Comparison of ENCODE assay signal across 23 cellular contexts in genomic region chr7:5232485-5232837, GRCh38. TPM values are rescaled to one million over a fixed set of nuclear protein-coding genes. Genes with fewer than 3 reads are reported as not detected.
DNase-seq lines count a peak whose midpoint lies in the region; ATAC-seq and TF ChIP-seq lines count a peak whose summit lies in the region.
"Had no signal": no experiment of that assay in that cellular context is flagged by ENCODE, and none has a peak within 500 bp of the region (broad histone marks: within the 10 kb centered on the region; RNA-seq: fewer than 3 reads in every experiment).

No MANE protein-coding gene starts in this region.

- no peak for DNase-seq in stimulated activated naive CD8-positive, alpha-beta T cell treated with anti-CD3 and anti-CD28 coated beads, Interleukin-15, amount 100 ng/mL, for 72 hours
- no peak for DNase-seq in stimulated activated naive CD8-positive, alpha-beta T cell treated with anti-CD3 and anti-CD28 coated beads, Interleukin-15, Interleukin-2, amounts not matched to agents 100 U/mL and 50 U/mL, for 24 hours
- DNase-seq in MM.1S (no peak), lower lobe of right lung (peak; percentile 48), AG20443 (ENCODE audit: low spot score) (no peak), body of pancreas (no peak), NCI-H1092 (lab: John Stamatoyannopoulos, UW) (no peak)
- no peak for DNase-seq in stimulated activated naive CD4-positive, alpha-beta T cell treated with Interleukin-2 at 50 U/mL for 16 hours (lab: John Stamatoyannopoulos, UW)
- DNase-seq: activated CD4-positive, alpha-beta T cell treated with anti-CD3 and anti-CD28 coated beads, Interleukin-2, amount 50 U/mL, for 4 hours; activated naive CD4-positive, alpha-beta T cell; activated T-cell treated with anti-CD3 and anti-CD28 coated beads for 4 hours; anterior cingulate cortex; endodermal cell; HFFc6; islet precursor cell; NCI-H1694; NCI-H446 treated with DMSO at 0.1 percent for 48 hours; NK-92 treated with Interleukin-12 subunit alpha and Interleukin-12 subunit beta, amount 100 ng/mL, for 24 hours; stimulated activated CD8-positive, alpha-beta memory T cell treated with anti-CD3 and anti-CD28 coated beads, Interleukin-4, amount 100 ng/mL, for 48 hours had no signal

- H3K36me3 ChIP-seq in MM.1S (replicated peaks; ENCODE audit: insufficient read depth, low read length) (peaks cover 3% of the 10 kb centered on the region; the same call in 1 of the 2 replicates), lower lobe of right lung (peaks cover 55% of the 10 kb centered on the region), body of pancreas (replicated peaks in 1 of 2; ENCODE audit: insufficient read depth in 1 of 2, low read depth in 2 of 2) (peaks cover 19 to 28% of the 10 kb centered on the region in 2 donors)

- ATAC-seq in stimulated activated naive CD8-positive, alpha-beta T cell treated with anti-CD3 and anti-CD28 coated beads, Interleukin-15, amount 100 ng/mL, for 72 hours, result peak; percentile 8
- no peak for ATAC-seq in stimulated activated naive CD8-positive, alpha-beta T cell treated with anti-CD3 and anti-CD28 coated beads, Interleukin-15, Interleukin-2, amounts not matched to agents 100 U/mL and 50 U/mL, for 24 hours
- ATAC-seq in lower lobe of right lung (peak; percentile 17 to 22), body of pancreas (no peak)
- ATAC-seq: psoas muscle had no signal

- H3K4me3 Mint-ChIP-seq in stimulated activated naive CD8-positive, alpha-beta T cell treated with anti-CD3 and anti-CD28 coated beads, Interleukin-15, amount 100 ng/mL, for 72 hours, result no peak overlapping the region
- H3K4me3 Mint-ChIP-seq: CD8-positive, alpha-beta memory T cell; endodermal cell; HFFc6 had no signal

- WGBS in body of pancreas, 2 donors, result 89 to 94% methylated on average over 13 of the region's 13 CpGs

- H3K9me3 ChIP-seq in MM.1S (replicated peaks; ENCODE audit: insufficient read depth, low read length) (no peaks in the 10 kb centered on the region), lower lobe of right lung (no peaks in the 10 kb centered on the region), body of pancreas (no peaks in the 10 kb centered on the region)
- H3K9me3 ChIP-seq: psoas muscle, thoracic aorta had no signal

- H3K4me1 Mint-ChIP-seq in stimulated activated naive CD8-positive, alpha-beta T cell treated with anti-CD3 and anti-CD28 coated beads, Interleukin-15, amount 100 ng/mL, for 72 hours, result peaks cover 55% of the 10 kb centered on the region

- H2AFZ ChIP-seq in MM.1S (ENCODE audit: low read length), result no peak overlapping the region
- H2AFZ ChIP-seq: hepatocyte had no signal

- no peaks in the 10 kb centered on the region for H3K9me2 ChIP-seq in MM.1S (replicated peaks; ENCODE audit: insufficient read depth, low read length)

- 0 out of 2 replicates have a peak overlapping the region, but pooled peaks have one; percentile 3 for H3K4me3 ChIP-seq in MM.1S (ENCODE audit: low read length)
- H3K4me3 ChIP-seq in lower lobe of right lung, result no peak overlapping the region
- H3K4me3 ChIP-seq in body of pancreas, result no peak overlapping the region
- H3K4me3 ChIP-seq: hepatocyte, psoas muscle, thoracic aorta had no signal

- H3K27ac ChIP-seq in MM.1S (ENCODE audit: low read length) (peak overlapping the region; percentile 84), lower lobe of right lung (peak overlapping the region; percentile 69), body of pancreas (no peak overlapping the region)
- H3K27ac ChIP-seq: hepatocyte, psoas muscle, thoracic aorta had no signal

- H3K9ac ChIP-seq in MM.1S (ENCODE audit: low read length), result peak overlapping the region; percentile 15; the same call in 1 of the 2 replicates

- peaks cover 5% of the 10 kb centered on the region for H3K27me3 Mint-ChIP-seq in stimulated activated naive CD8-positive, alpha-beta T cell treated with anti-CD3 and anti-CD28 coated beads, Interleukin-15, amount 100 ng/mL, for 72 hours

- H3K9me3 Mint-ChIP-seq in stimulated activated naive CD8-positive, alpha-beta T cell treated with anti-CD3 and anti-CD28 coated beads, Interleukin-15, amount 100 ng/mL, for 72 hours, result no peaks in the 10 kb centered on the region
- H3K9me3 Mint-ChIP-seq: CD8-positive, alpha-beta memory T cell; endodermal cell; HFFc6 had no signal

- no peak overlapping the region for H3K27ac Mint-ChIP-seq in stimulated activated naive CD8-positive, alpha-beta T cell treated with anti-CD3 and anti-CD28 coated beads, Interleukin-15, amount 100 ng/mL, for 72 hours
- H3K27ac Mint-ChIP-seq: HFFc6 had no signal

- no peaks in the 10 kb centered on the region for H4K20me1 ChIP-seq in MM.1S (ENCODE audit: insufficient read depth, low read length)

- intact Hi-C loops in lower lobe of right lung (cut with DNase I) (no loop called here), body of pancreas (cut with DNase I) (no loop called here)

- no peaks in the 10 kb centered on the region for H3K27me3 ChIP-seq in MM.1S (replicated peaks; ENCODE audit: insufficient read depth, low read length)
- H3K27me3 ChIP-seq in lower lobe of right lung (ENCODE audit: low read depth), result no peaks in the 10 kb centered on the region
- H3K27me3 ChIP-seq in body of pancreas, result no peaks in the 10 kb centered on the region
- H3K27me3 ChIP-seq: hepatocyte had no signal

- no peaks in the 10 kb centered on the region for H3K79me2 ChIP-seq in MM.1S (ENCODE audit: low read length)
- H3K79me2 ChIP-seq: hepatocyte had no signal

- no peak for TF ChIP-seq CTCF in MM.1S (IDR thresholded peaks at IDR 0.05; ENCODE audit: low read length)
- no peak for TF ChIP-seq CTCF in lower lobe of right lung (IDR thresholded peaks at IDR 0.05)
- TF ChIP-seq CTCF in body of pancreas (IDR thresholded peaks at IDR 0.05), result no peak

- H3K4me1 ChIP-seq in MM.1S (ENCODE audit: low read length), result peaks cover 43% of the 10 kb centered on the region
- H3K4me1 ChIP-seq in lower lobe of right lung, result peaks cover 36% of the 10 kb centered on the region
- no peaks in the 10 kb centered on the region for H3K4me1 ChIP-seq in body of pancreas
- H3K4me1 ChIP-seq: psoas muscle had no signal

- peaks cover 33% of the 10 kb centered on the region for H3F3A ChIP-seq in MM.1S (ENCODE audit: insufficient read depth, low read length)

- no peak for TF ChIP-seq POLR2A in body of pancreas (IDR thresholded peaks at IDR 0.05)

- H3K4me2 ChIP-seq in MM.1S (ENCODE audit: low read depth, low read length), result peak overlapping the region; percentile 77; the same call in 1 of the 2 replicates
- H3K4me2 ChIP-seq: hepatocyte had no signal

RNA-seq across cellular contexts. Expression of gene WIPI2, which starts 42.4 kb away (rescaled TPM):
- total RNA-seq in lower lobe of right lung (59.8 TPM), body of pancreas (10 to 100 TPM; 26.5 to 45.5 TPM)

RNA-seq across cellular contexts. Expression of gene SLC29A4, which starts 50.3 kb away (rescaled TPM):
- total RNA-seq in lower lobe of right lung (2.7 TPM), body of pancreas (10 to 100 TPM; 13.2 to 24.4 TPM)

Comparison
In these comparisons a context has a peak if more than half of its experiments do, and no peak if none do; other contexts are left out.
1. ATAC-seq: peak in stimulated activated naive CD8-positive, alpha-beta T cell treated with anti-CD3 and anti-CD28 coated beads, Interleukin-15, amount 100 ng/mL, for 72 hours (single experiment) and lower lobe of right lung (2 of 2); none in stimulated activated naive CD8-positive, alpha-beta T cell treated with anti-CD3 and anti-CD28 coated beads, Interleukin-15, Interleukin-2, amounts not matched to agents 100 U/mL and 50 U/mL, for 24 hours (single experiment) and body of pancreas (single experiment).
2. H3K27ac ChIP-seq: peak in MM.1S (single experiment) and lower lobe of right lung (single experiment); none in body of pancreas (0 of 4).